Comparison of ENCODE assay signal across 9 cellular contexts in the genomic region with DNA sequence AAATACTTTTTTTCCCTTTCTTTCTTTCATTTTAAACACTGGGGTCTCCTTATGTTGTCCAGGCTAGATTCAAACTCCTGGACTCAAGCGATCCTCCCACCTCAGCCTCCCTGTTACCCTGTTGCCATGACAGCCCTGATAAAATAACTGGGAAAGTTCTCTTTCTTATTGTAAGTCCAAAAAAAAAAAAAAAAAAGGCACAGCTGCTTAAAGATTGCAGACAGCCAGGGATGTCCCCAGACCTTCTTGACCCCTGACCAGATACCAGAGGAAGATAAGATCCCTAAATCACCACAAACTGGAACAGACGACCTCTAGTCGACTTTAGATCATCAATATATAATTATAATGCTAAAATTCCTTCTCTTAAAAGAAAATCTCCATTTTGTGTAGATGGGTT. TPM values are rescaled to one million over a fixed set of nuclear protein-coding genes. Genes with fewer than 3 reads are reported as not detected.
DNase-seq lines count a peak whose midpoint lies in the region.
"Had no signal": no experiment of that assay in that cellular context is flagged by ENCODE, and none has a peak within 500 bp of the region (broad histone marks: within the 10 kb centered on the region; RNA-seq: fewer than 3 reads in every experiment).

No MANE protein-coding gene starts in this region.

- H3K27ac ChIP-seq in BLaER1, result 0 out of 2 replicates have a peak overlapping the region, but pooled peaks have one; percentile 80
- peak overlapping the region; percentile 82 for H3K27ac ChIP-seq in HUES48 (ENCODE audit: low read depth, low read length)
- peak overlapping the region; percentile 94 for H3K27ac ChIP-seq in mesodermal cell (ENCODE audit: low read depth, low read length, severe bottlenecking)

- no peaks in the 10 kb centered on the region for H3K27me3 ChIP-seq in BLaER1
- H3K27me3 ChIP-seq in HUES48 (ENCODE audit: control insufficient read depth, insufficient read depth, low read length), result peaks cover 11% of the 10 kb centered on the region
- no peaks in the 10 kb centered on the region for H3K27me3 ChIP-seq in HAP-1 (ENCODE audit: low read depth)

- H3K9me3 ChIP-seq in BLaER1 (no peaks in the 10 kb centered on the region), HUES48 (ENCODE audit: control insufficient read depth, insufficient read depth, low read length) (no peaks in the 10 kb centered on the region), mesodermal cell (ENCODE audit: control insufficient read depth, low read length) (no peaks in the 10 kb centered on the region), HAP-1 (no peaks in the 10 kb centered on the region; the same call in 1 of the 2 replicates)

- H3K4me1 ChIP-seq in BLaER1 (peaks cover 22% of the 10 kb centered on the region), HUES48 (ENCODE audit: control insufficient read depth, insufficient read depth, low read length) (peaks cover 19% of the 10 kb centered on the region; the same call in 1 of the 2 replicates), mesodermal cell (ENCODE audit: control insufficient read depth, insufficient read depth, low read length, poor library complexity, severe bottlenecking) (peaks cover 6% of the 10 kb centered on the region), HAP-1 (peaks cover 14% of the 10 kb centered on the region)

- no CpG with 5 or more reads among the region's 3 CpGs for WGBS in mesodermal cell (ENCODE audit: insufficient coverage in 2 of 2), 2 experiments

- no peaks in the 10 kb centered on the region for H3K27me3 Mint-ChIP-seq in activated T-helper 2 cell treated with anti-CD3 and anti-CD28 coated beads, Interferon-gamma antibody, Interleukin-2, Interleukin-4, amounts not matched to agents 10 μg/mL and 5 μg/mL and 100 μg/mL, durations not matched to agents 14 hours and 24 hours and 36 hours (ENCODE audit: low read depth)

- intact Hi-C loops in activated T-helper 2 cell treated with anti-CD3 and anti-CD28 coated beads, Interferon-gamma antibody, Interleukin-2, Interleukin-4, amounts not matched to agents 10 μg/mL and 5 μg/mL and 100 μg/mL, durations not matched to agents 14 hours and 24 hours and 36 hours (cut with micrococcal nuclease), result loop anchor here (1.0 kb wide), 1 partner anchor 13 kb away; the partner anchor contains the start of gene BST2

- no peaks in the 10 kb centered on the region for H3K9me3 Mint-ChIP-seq in activated T-helper 2 cell treated with anti-CD3 and anti-CD28 coated beads, Interferon-gamma antibody, Interleukin-2, Interleukin-4, amounts not matched to agents 10 μg/mL and 5 μg/mL and 100 μg/mL, durations not matched to agents 14 hours and 24 hours and 36 hours

- H3K36me3 Mint-ChIP-seq in activated T-helper 2 cell treated with anti-CD3 and anti-CD28 coated beads, Interferon-gamma antibody, Interleukin-2, Interleukin-4, amounts not matched to agents 10 μg/mL and 5 μg/mL and 100 μg/mL, durations not matched to agents 14 hours and 24 hours and 36 hours (ENCODE audit: low read depth), result peaks cover 38% of the 10 kb centered on the region

- H3K4me1 Mint-ChIP-seq in activated T-helper 2 cell treated with anti-CD3 and anti-CD28 coated beads, Interferon-gamma antibody, Interleukin-2, Interleukin-4, amounts not matched to agents 10 μg/mL and 5 μg/mL and 100 μg/mL, durations not matched to agents 14 hours and 24 hours and 36 hours (ENCODE audit: low read depth), result peaks cover 11% of the 10 kb centered on the region

- H3K4me3 ChIP-seq in BLaER1 (peak overlapping the region; percentile 80), HUES48 (ENCODE audit: low read depth, low read length) (peak overlapping the region; percentile 56; the same call in 1 of the 2 replicates), mesodermal cell (ENCODE audit: extremely low read depth, insufficient read depth, low read length, poor library complexity, severe bottlenecking) (peak overlapping the region; percentile 85), HAP-1 (no peak overlapping the region)

- in situ Hi-C loops in HAP-1 (cut with MboI; ENCODE audit: low sequenced_read_pairs), result no loop called here

- no peaks in the 10 kb centered on the region for H4K20me1 ChIP-seq in BLaER1

- H3K27ac Mint-ChIP-seq in activated T-helper 2 cell treated with anti-CD3 and anti-CD28 coated beads, Interferon-gamma antibody, Interleukin-2, Interleukin-4, amounts not matched to agents 10 μg/mL and 5 μg/mL and 100 μg/mL, durations not matched to agents 14 hours and 24 hours and 36 hours, result peak overlapping the region; percentile 88

- H3K4me2 ChIP-seq in BLaER1, result peak overlapping the region; percentile 84

- H3K4me3 Mint-ChIP-seq in activated T-helper 2 cell treated with anti-CD3 and anti-CD28 coated beads, Interferon-gamma antibody, Interleukin-2, Interleukin-4, amounts not matched to agents 10 μg/mL and 5 μg/mL and 100 μg/mL, durations not matched to agents 14 hours and 24 hours and 36 hours (ENCODE audit: low read depth), result peak overlapping the region; percentile 90

- H3K36me3 ChIP-seq in BLaER1, result peaks cover 38% of the 10 kb centered on the region
- H3K36me3 ChIP-seq in HUES48 (ENCODE audit: control insufficient read depth, insufficient read depth, low read length), result 0 out of 2 replicates have a peak, but pooled peaks cover 3% of the 10 kb centered on the region
- peaks cover 17% of the 10 kb centered on the region for H3K36me3 ChIP-seq in mesodermal cell (ENCODE audit: control insufficient read depth, insufficient read depth, low read length)
- H3K36me3 ChIP-seq in HAP-1 (replicated peaks), result peaks cover 3% of the 10 kb centered on the region; the same call in 1 of the 2 replicates

- DNase-seq in activated T-helper 2 cell treated with anti-CD3 and anti-CD28 coated beads, Interferon-gamma antibody, Interleukin-2, Interleukin-4, amounts not matched to agents 10 μg/mL and 5 μg/mL and 100 μg/mL, durations not matched to agents 14 hours and 24 hours and 36 hours (ENCODE audit: low spot score), result no peak
- DNase-seq in GM19240 (ENCODE audit: insufficient read length, low spot score) (no peak), HAP-1 (ENCODE audit: low spot score in 2 of 2) (no peak), hippocampal formation (lab: John Stamatoyannopoulos, UW) (no peak), NCI-H128 (lab: John Stamatoyannopoulos, UW; ENCODE audit: unreplicated experiment) (no peak)
- DNase-seq: activated CD8-positive, alpha-beta memory T cell treated with anti-CD3 and anti-CD28 coated beads, Interleukin-2, amount 50 U/mL, for 48 hours had no signal

- H3K9ac ChIP-seq in BLaER1, result peak overlapping the region; percentile 77; the same call in 1 of the 2 replicates
- no peak overlapping the region for H3K9ac ChIP-seq in HUES48 (ENCODE audit: low read depth, low read length)

RNA-seq across cellular contexts. Expression of gene MVB12A, which starts 1.1 kb away (rescaled TPM):
- 41.1 and 43.2 TPM in 2 replicates for total RNA-seq in activated T-helper 2 cell treated with anti-CD3 and anti-CD28 coated beads, Interferon-gamma antibody, Interleukin-2, Interleukin-4, amounts not matched to agents 10 μg/mL and 5 μg/mL and 100 μg/mL, durations not matched to agents 14 hours and 24 hours and 36 hours
- 86.3 TPM for polyA plus RNA-seq in mesodermal cell (2013, experiment 1 of 2)
- polyA plus RNA-seq in mesodermal cell (2013, experiment 2 of 2), result 73.6 TPM

RNA-seq across cellular contexts. Expression of gene BST2, which starts 13.3 kb away (rescaled TPM):
- 129 and 133 TPM in 2 replicates for total RNA-seq in activated T-helper 2 cell treated with anti-CD3 and anti-CD28 coated beads, Interferon-gamma antibody, Interleukin-2, Interleukin-4, amounts not matched to agents 10 μg/mL and 5 μg/mL and 100 μg/mL, durations not matched to agents 14 hours and 24 hours and 36 hours
- 78.1 TPM for polyA plus RNA-seq in mesodermal cell (2013, experiment 1 of 2)
- 86.5 TPM for polyA plus RNA-seq in mesodermal cell (2013, experiment 2 of 2)

RNA-seq across cellular contexts. Expression of gene CCDC194, which starts 24.7 kb away (rescaled TPM):
- 1.5 and 2.4 TPM in 2 replicates for total RNA-seq in activated T-helper 2 cell treated with anti-CD3 and anti-CD28 coated beads, Interferon-gamma antibody, Interleukin-2, Interleukin-4, amounts not matched to agents 10 μg/mL and 5 μg/mL and 100 μg/mL, durations not matched to agents 14 hours and 24 hours and 36 hours
- 0.85 TPM for polyA plus RNA-seq in mesodermal cell (2013, experiment 1 of 2)
- polyA plus RNA-seq in mesodermal cell (2013, experiment 2 of 2), result 1.7 TPM

RNA-seq across cellular contexts. Expression of gene TMEM221, which starts 29.8 kb away (rescaled TPM):
- total RNA-seq in activated T-helper 2 cell treated with anti-CD3 and anti-CD28 coated beads, Interferon-gamma antibody, Interleukin-2, Interleukin-4, amounts not matched to agents 10 μg/mL and 5 μg/mL and 100 μg/mL, durations not matched to agents 14 hours and 24 hours and 36 hours, result not detected in 2 replicates
- 1.7 TPM for polyA plus RNA-seq in mesodermal cell (2013, experiment 1 of 2)
- polyA plus RNA-seq in mesodermal cell (2013, experiment 2 of 2), result 2.0 TPM

RNA-seq across cellular contexts. Expression of gene PLVAP, which starts 41.6 kb away (rescaled TPM):
- not detected in 2 replicates for total RNA-seq in activated T-helper 2 cell treated with anti-CD3 and anti-CD28 coated beads, Interferon-gamma antibody, Interleukin-2, Interleukin-4, amounts not matched to agents 10 μg/mL and 5 μg/mL and 100 μg/mL, durations not matched to agents 14 hours and 24 hours and 36 hours
- 180 TPM for polyA plus RNA-seq in mesodermal cell (2013, experiment 1 of 2)
- 135 TPM for polyA plus RNA-seq in mesodermal cell (2013, experiment 2 of 2)
